ENCODE assay signal across 8 cellular contexts in genomic region chr17:45147102-45147580, GRCh38. TPM values are rescaled to one million over a fixed set of nuclear protein-coding genes. Genes with fewer than 3 reads are reported as not detected.
DNase-seq lines count a peak whose midpoint lies in the region; ATAC-seq and TF ChIP-seq lines count a peak whose summit lies in the region.

No MANE protein-coding gene starts in this region.

- peak overlapping the region; percentile 84 to 99 (median 95) for H3K4me2 ChIP-seq in BLaER1 treated with 17β-estradiol and CSF1 and Interleukin-3, amounts not matched to agents 10 nM and 100 nM

- peak overlapping the region; percentile 100 for H3K27ac Mint-ChIP-seq in activated CD4-positive, alpha-beta memory T cell treated with anti-CD3 and anti-CD28 coated beads for 36 hours

- peak overlapping the region; percentile 96 to 100 (median 99) for H3K27ac ChIP-seq in BLaER1 treated with 17β-estradiol and CSF1 and Interleukin-3, amounts not matched to agents 10 nM and 100 nM
- peak overlapping the region; percentile 84 to 98 (median 96) for H3K27ac ChIP-seq in gastroesophageal sphincter
- peak overlapping the region; percentile 95 to 97 for H3K27ac ChIP-seq in ovary

- H3K9me3 ChIP-seq in BLaER1 treated with 17β-estradiol and CSF1 and Interleukin-3, amounts not matched to agents 10 nM and 100 nM (replicated peaks in 1 of 11): no peaks in the 10 kb centered on the region
- H3K9me3 ChIP-seq in gastroesophageal sphincter (no peaks in the 10 kb centered on the region), ovary (no peaks in the 10 kb centered on the region)

- TF ChIP-seq CTCF in gastroesophageal sphincter (IDR thresholded peaks at IDR 0.05) (peak in 1 of 4 experiments; percentile 3), ovary (IDR thresholded peaks at IDR 0.05) (no peak)

- peaks cover 48% of the 10 kb centered on the region for H3K4me1 Mint-ChIP-seq in activated CD4-positive, alpha-beta memory T cell treated with anti-CD3 and anti-CD28 coated beads for 36 hours (ENCODE audit: low read depth)

- TF ChIP-seq POLR2A in GM18505 (IDR thresholded peaks at IDR 0.05; ENCODE audit: borderline replicate concordance, extremely low read depth, insufficient read depth, insufficient read length) (peak; percentile 60), gastroesophageal sphincter (IDR thresholded peaks at IDR 0.05) (no peak), ovary (IDR thresholded peaks at IDR 0.05) (no peak)

- CTCF ChIA-PET in activated CD4-positive, alpha-beta memory T cell treated with anti-CD3 and anti-CD28 coated beads for 36 hours (lab: Charles Lee): interaction anchor here (0.8 to 11.2 kb wide), 4 partner anchors 12 to 80 kb away, joined by 3 to 316 read pairs (median 72); partner anchors contain the start of gene ACBD4

- no peaks in the 10 kb centered on the region for H3K9me3 Mint-ChIP-seq in activated CD4-positive, alpha-beta memory T cell treated with anti-CD3 and anti-CD28 coated beads for 36 hours

- peak overlapping the region; percentile 89 to 99 (median 95) for H3K9ac ChIP-seq in BLaER1 treated with 17β-estradiol and CSF1 and Interleukin-3, amounts not matched to agents 10 nM and 100 nM

- POLR2A ChIA-PET in activated CD4-positive, alpha-beta memory T cell treated with anti-CD3 and anti-CD28 coated beads for 36 hours (lab: Charles Lee): interaction anchor here (3.7 to 6.1 kb wide), 4 partner anchors 11 to 83 kb away, joined by 38 to 217 read pairs (median 43); partner anchors contain the start of genes ACBD4, FMNL1 and HEXIM2

- intact Hi-C loops in activated CD4-positive, alpha-beta memory T cell treated with anti-CD3 and anti-CD28 coated beads for 36 hours (cut with micrococcal nuclease): loop anchor here (5.0 to 10.0 kb wide), 2 partner anchors 85 to 942 kb away; partner anchors contain the start of gene NMT1
- intact Hi-C loops in ovary (cut with DNase I): no loop called here

- H3K27me3 Mint-ChIP-seq in activated CD4-positive, alpha-beta memory T cell treated with anti-CD3 and anti-CD28 coated beads for 36 hours: no peaks in the 10 kb centered on the region

- H3K4me3 ChIP-seq in BLaER1 treated with 17β-estradiol and CSF1 and Interleukin-3, amounts not matched to agents 10 nM and 100 nM: peak overlapping the region; percentile 55 to 75 (median 64)
- H3K4me3 ChIP-seq in gastroesophageal sphincter (peak overlapping the region; percentile 44 to 70), ovary (peak overlapping the region; percentile 76)

- H3K27me3 ChIP-seq in BLaER1 treated with 17β-estradiol and CSF1 and Interleukin-3, amounts not matched to agents 10 nM and 100 nM: no peaks in the 10 kb centered on the region
- H3K27me3 ChIP-seq in gastroesophageal sphincter: no peaks in the 10 kb centered on the region
- H3K27me3 ChIP-seq in ovary: no peaks in the 10 kb centered on the region

- peaks cover 29% of the 10 kb centered on the region for H3K36me3 Mint-ChIP-seq in activated CD4-positive, alpha-beta memory T cell treated with anti-CD3 and anti-CD28 coated beads for 36 hours

- H4K20me1 ChIP-seq in BLaER1 treated with 17β-estradiol and CSF1 and Interleukin-3, amounts not matched to agents 10 nM and 100 nM: peaks cover 24 to 41% (median 35%) of the 10 kb centered on the region in 11 experiments

- WGBS in gastroesophageal sphincter (ENCODE audit: low coverage in 1 of 2), 2 donors: 0 to 2% methylated on average over 8 to 16 of the region's 24 CpGs
- WGBS in ovary, 3 donors: 1% methylated on average over 19 to 24 of the region's 24 CpGs

- peak; percentile 1 for ATAC-seq in GM18505 (IDR thresholded peaks at IDR 0.05; ENCODE audit: unreplicated experiment)
- ATAC-seq in gastroesophageal sphincter: peak; percentile 6
- no peak for ATAC-seq in HG02759 (IDR thresholded peaks at IDR 0.05; ENCODE audit: unreplicated experiment)
- ATAC-seq in HG02610 (IDR thresholded peaks at IDR 0.05; ENCODE audit: unreplicated experiment): no peak

- DNase-seq in NCI-H1694 treated with DMSO at 0.1 percent for 48 hours (lab: John Stamatoyannopoulos, UW) (peak; percentile 89), ovary (peak in 4 of 5 donors; percentile 65 to 75 (median 73))
- no peak for DNase-seq in activated CD4-positive, alpha-beta memory T cell treated with anti-CD3 and anti-CD28 coated beads for 36 hours

- peaks cover 0 to 21% (median 5%) of the 10 kb centered on the region in 11 experiments; a peak in 9 of 22 replicates for H3K36me3 ChIP-seq in BLaER1 treated with 17β-estradiol and CSF1 and Interleukin-3, amounts not matched to agents 10 nM and 100 nM
- H3K36me3 ChIP-seq in gastroesophageal sphincter (no peaks in the 10 kb centered on the region), ovary (no peaks in the 10 kb centered on the region)

- H3K4me3 Mint-ChIP-seq in activated CD4-positive, alpha-beta memory T cell treated with anti-CD3 and anti-CD28 coated beads for 36 hours: peak overlapping the region; percentile 99

- peaks cover 54 to 62% (median 59%) of the 10 kb centered on the region in 10 experiments for H3K4me1 ChIP-seq in BLaER1 treated with 17β-estradiol and CSF1 and Interleukin-3, amounts not matched to agents 10 nM and 100 nM
- peaks cover 3 to 65% (median 30%) of the 10 kb centered on the region in 3 donors for H3K4me1 ChIP-seq in gastroesophageal sphincter
- H3K4me1 ChIP-seq in ovary (ENCODE audit: insufficient read depth): peaks cover 13% of the 10 kb centered on the region

- TF ChIP-seq EP300 in gastroesophageal sphincter (IDR thresholded peaks at IDR 0.05) (no peak), ovary (IDR thresholded peaks at IDR 0.05) (no peak)

RNA-seq across cellular contexts. Expression of gene HEXIM1, which starts 1.1 kb away (rescaled TPM):
- total RNA-seq in activated CD4-positive, alpha-beta memory T cell treated with anti-CD3 and anti-CD28 coated beads for 36 hours: 10 to 100 TPM; 24.9 to 25.4 TPM
- total RNA-seq in gastroesophageal sphincter (10 to 100 TPM; 48.3 to 56.3 (median 53.8) TPM), ovary (10 to 100 TPM; 17.0 to 37.8 (median 27.9) TPM)
- 10 to 100 TPM; 14.4 to 26.9 TPM for polyA plus RNA-seq in ovary

RNA-seq across cellular contexts. Expression of gene ACBD4, which starts 11.7 kb away (rescaled TPM):
- total RNA-seq in activated CD4-positive, alpha-beta memory T cell treated with anti-CD3 and anti-CD28 coated beads for 36 hours: 10 to 100 TPM; 12.5 to 13.8 TPM
- total RNA-seq in gastroesophageal sphincter (10 to 100 TPM; 15.0 to 28.8 (median 23.5) TPM), ovary (10 to 100 TPM; 12.4 to 24.0 (median 18.5) TPM)
- polyA plus RNA-seq in ovary: 10 to 100 TPM; 11.0 to 24.5 TPM

RNA-seq across cellular contexts. Expression of gene HEXIM2, which starts 14.5 kb away (rescaled TPM):
- total RNA-seq in activated CD4-positive, alpha-beta memory T cell treated with anti-CD3 and anti-CD28 coated beads for 36 hours: 1 to 10 TPM; 5.3 to 5.6 TPM
- total RNA-seq in gastroesophageal sphincter (10 to 100 TPM in 1 of 4 donors, 1 to 10 TPM in 3; 3.8 to 11.1 (median 8.6) TPM), ovary (1 to 10 TPM; 3.4 to 9.1 (median 5.5) TPM)
- 1 to 10 TPM; 1.7 to 8.9 TPM for polyA plus RNA-seq in ovary

RNA-seq across cellular contexts. Expression of gene PLCD3, which starts 14.8 kb away (rescaled TPM):
- total RNA-seq in activated CD4-positive, alpha-beta memory T cell treated with anti-CD3 and anti-CD28 coated beads for 36 hours: 1 to 10 TPM; 4.3 to 4.4 TPM
- total RNA-seq in gastroesophageal sphincter (100 to 1,000 TPM in 2 of 4 donors, 10 to 100 TPM in 2; 50.4 to 147 (median 81.8) TPM), ovary (100 to 1,000 TPM in 2 of 7 donors, 10 to 100 TPM in 5; 33.0 to 166 (median 84.9) TPM)
- polyA plus RNA-seq in ovary: 10 to 100 TPM; 12.1 to 59.3 TPM

Comparison
In these comparisons a context has a peak if more than half of its experiments do, and no peak if none do; other contexts are left out.
1. ATAC-seq: peak in GM18505 (single experiment) and gastroesophageal sphincter (single experiment); none in HG02759 (single experiment) and HG02610 (single experiment).
2. Peak in every context shown above with its lines, with median percentiles within 50 percentile points of each other: H3K27ac ChIP-seq and H3K4me3 ChIP-seq.